ENCODE assay signal across 1 cellular context in the genomic region with DNA sequence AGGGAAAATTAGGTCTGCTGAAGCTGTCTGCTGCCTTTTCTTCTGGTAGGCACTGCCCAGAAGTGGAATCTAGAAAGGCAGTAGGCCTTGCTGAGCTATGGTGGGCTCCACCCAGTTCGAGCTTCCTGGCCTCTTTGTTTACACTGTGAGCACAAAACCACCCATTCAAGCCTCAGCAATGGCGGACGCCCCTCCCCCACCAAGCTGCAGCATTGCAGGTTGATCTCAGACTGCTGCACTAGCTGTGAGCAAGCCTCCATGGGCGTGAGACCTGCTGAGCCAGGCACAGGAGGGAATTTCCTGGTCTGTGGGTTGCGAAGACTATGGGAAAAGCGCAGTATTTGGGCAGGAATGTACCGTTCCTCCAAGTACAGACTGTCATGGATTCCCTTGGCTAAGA.
A peak's percentile ranks its signal among the peaks of the same experiment; 100 is the strongest.
TF ChIP-seq lines count a peak whose summit lies in the region.

No MANE protein-coding gene starts in this region.

TF ChIP-seq in HepG2, 621 proteins besides CTCF, POLR2A, EP300 and RAD21 (continued from another document and continues in another):
- TF ChIP-seq, protein P1, sequence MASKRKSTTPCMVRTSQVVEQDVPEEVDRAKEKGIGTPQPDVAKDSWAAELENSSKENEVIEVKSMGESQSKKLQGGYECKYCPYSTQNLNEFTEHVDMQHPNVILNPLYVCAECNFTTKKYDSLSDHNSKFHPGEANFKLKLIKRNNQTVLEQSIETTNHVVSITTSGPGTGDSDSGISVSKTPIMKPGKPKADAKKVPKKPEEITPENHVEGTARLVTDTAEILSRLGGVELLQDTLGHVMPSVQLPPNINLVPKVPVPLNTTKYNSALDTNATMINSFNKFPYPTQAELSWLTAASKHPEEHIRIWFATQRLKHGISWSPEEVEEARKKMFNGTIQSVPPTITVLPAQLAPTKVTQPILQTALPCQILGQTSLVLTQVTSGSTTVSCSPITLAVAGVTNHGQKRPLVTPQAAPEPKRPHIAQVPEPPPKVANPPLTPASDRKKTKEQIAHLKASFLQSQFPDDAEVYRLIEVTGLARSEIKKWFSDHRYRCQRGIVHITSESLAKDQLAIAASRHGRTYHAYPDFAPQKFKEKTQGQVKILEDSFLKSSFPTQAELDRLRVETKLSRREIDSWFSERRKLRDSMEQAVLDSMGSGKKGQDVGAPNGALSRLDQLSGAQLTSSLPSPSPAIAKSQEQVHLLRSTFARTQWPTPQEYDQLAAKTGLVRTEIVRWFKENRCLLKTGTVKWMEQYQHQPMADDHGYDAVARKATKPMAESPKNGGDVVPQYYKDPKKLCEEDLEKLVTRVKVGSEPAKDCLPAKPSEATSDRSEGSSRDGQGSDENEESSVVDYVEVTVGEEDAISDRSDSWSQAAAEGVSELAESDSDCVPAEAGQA (IDR thresholded peaks at IDR 0.05; ENCODE audit: low read depth), result peak; percentile 75
- TF ChIP-seq, protein P1 (CRISPR knock-in tag; IDR thresholded peaks at IDR 0.05; ENCODE audit: borderline replicate concordance), result no peak
- TF ChIP-seq ZNF264 (CRISPR knock-in tag; IDR thresholded peaks at IDR 0.05), result 0 out of 2 replicates have a peak, but pooled peaks have one; percentile 35
- TF ChIP-seq SOX5 (CRISPR knock-in tag; IDR thresholded peaks at IDR 0.05; ENCODE audit: borderline replicate concordance), result peak; percentile 52; the same call in 1 of the 2 replicates
- peak; percentile 37; the same call in 1 of the 2 replicates for TF ChIP-seq CBX5 (CRISPR knock-in tag; IDR thresholded peaks at IDR 0.05; ENCODE audit: borderline replicate concordance)
- TF ChIP-seq HOXA3 (CRISPR knock-in tag; IDR thresholded peaks at IDR 0.05), result peak; percentile 94
- no peak for TF ChIP-seq SOX6 (IDR thresholded peaks at IDR 0.05)
- peak; percentile 41; the same call in 1 of the 2 replicates for TF ChIP-seq SOX6 (CRISPR knock-in tag; IDR thresholded peaks at IDR 0.05)
- TF ChIP-seq DMAP1 (CRISPR knock-in tag; IDR thresholded peaks at IDR 0.05), result peak; percentile 41; the same call in 1 of the 2 replicates
- peak; percentile 92 for TF ChIP-seq YY1 (IDR thresholded peaks at IDR 0.05; ENCODE audit: insufficient read depth, insufficient replicate concordance, low read depth, low read length)
- no peak for TF ChIP-seq PRDM4 (CRISPR knock-in tag; IDR thresholded peaks at IDR 0.05; ENCODE audit: borderline replicate concordance)
- no peak for TF ChIP-seq ZNF225 (CRISPR knock-in tag; IDR thresholded peaks at IDR 0.05)
- TF ChIP-seq ZKSCAN1 (IDR thresholded peaks at IDR 0.05; ENCODE audit: low read length), result no peak
- peak; percentile 39; the same call in 1 of the 2 replicates for TF ChIP-seq MAX (IDR thresholded peaks at IDR 0.05)
- TF ChIP-seq, protein P2, sequence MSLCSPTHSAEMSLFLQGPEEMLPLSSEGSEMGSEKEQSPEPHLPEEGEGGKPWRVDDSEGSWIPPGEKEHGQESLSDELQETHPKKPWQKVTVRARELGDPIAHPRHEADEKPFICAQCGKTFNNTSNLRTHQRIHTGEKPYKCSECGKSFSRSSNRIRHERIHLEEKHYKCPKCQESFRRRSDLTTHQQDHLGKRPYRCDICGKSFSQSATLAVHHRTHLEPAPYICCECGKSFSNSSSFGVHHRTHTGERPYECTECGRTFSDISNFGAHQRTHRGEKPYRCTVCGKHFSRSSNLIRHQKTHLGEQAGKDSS (CRISPR knock-in tag; IDR thresholded peaks at IDR 0.05; ENCODE audit: borderline replicate concordance, low read depth), result peak; percentile 44; the same call in 1 of the 2 replicates
- TF ChIP-seq, protein P3, sequence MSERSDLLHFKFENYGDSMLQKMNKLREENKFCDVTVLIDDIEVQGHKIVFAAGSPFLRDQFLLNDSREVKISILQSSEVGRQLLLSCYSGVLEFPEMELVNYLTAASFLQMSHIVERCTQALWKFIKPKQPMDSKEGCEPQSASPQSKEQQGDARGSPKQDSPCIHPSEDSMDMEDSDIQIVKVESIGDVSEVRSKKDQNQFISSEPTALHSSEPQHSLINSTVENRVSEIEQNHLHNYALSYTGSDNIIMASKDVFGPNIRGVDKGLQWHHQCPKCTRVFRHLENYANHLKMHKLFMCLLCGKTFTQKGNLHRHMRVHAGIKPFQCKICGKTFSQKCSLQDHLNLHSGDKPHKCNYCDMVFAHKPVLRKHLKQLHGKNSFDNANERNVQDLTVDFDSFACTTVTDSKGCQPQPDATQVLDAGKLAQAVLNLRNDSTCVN (CRISPR knock-in tag; IDR thresholded peaks at IDR 0.05; ENCODE audit: borderline replicate concordance), result peak; percentile 82
- TF ChIP-seq ZNF12 (CRISPR knock-in tag; IDR thresholded peaks at IDR 0.05), result peak; percentile 77; the same call in 1 of the 2 replicates
- peak; percentile 91; the same call in 1 of the 2 replicates for TF ChIP-seq ZBTB4 (CRISPR knock-in tag; IDR thresholded peaks at IDR 0.05; ENCODE audit: borderline replicate concordance)
- TF ChIP-seq TP53 (CRISPR knock-in tag; conservative IDR thresholded peaks at IDR 0.05), result 0 out of 2 replicates have a peak, but pooled peaks have one; percentile 43
- TF ChIP-seq HDAC2 (CRISPR knock-in tag; IDR thresholded peaks at IDR 0.05), result peak; percentile 74
- no peak for TF ChIP-seq ZFYVE20 (CRISPR knock-in tag; IDR thresholded peaks at IDR 0.05; ENCODE audit: borderline replicate concordance, low read depth)
- no peak for TF ChIP-seq SIN3B (IDR thresholded peaks at IDR 0.05; ENCODE audit: low read length)
- peak; percentile 44; the same call in 1 of the 2 replicates for TF ChIP-seq HDAC1 (CRISPR knock-in tag; IDR thresholded peaks at IDR 0.05)
- TF ChIP-seq NRL (CRISPR knock-in tag; IDR thresholded peaks at IDR 0.05; ENCODE audit: borderline replicate concordance), result 0 out of 2 replicates have a peak, but pooled peaks have one; percentile 42
- peak; percentile 83 for TF ChIP-seq TARDBP (CRISPR knock-in tag; IDR thresholded peaks at IDR 0.05)
- no peak for TF ChIP-seq YEATS4 (CRISPR knock-in tag; IDR thresholded peaks at IDR 0.05; ENCODE audit: borderline replicate concordance)
- 0 out of 2 replicates have a peak, but pooled peaks have one; percentile 47 for TF ChIP-seq KDM3A (CRISPR knock-in tag; IDR thresholded peaks at IDR 0.05; ENCODE audit: low read depth)
- peak; percentile 73 for TF ChIP-seq KAT8 (CRISPR knock-in tag; IDR thresholded peaks at IDR 0.05)
- TF ChIP-seq ZNF414 (CRISPR knock-in tag; IDR thresholded peaks at IDR 0.05), result no peak
- peak; percentile 48; the same call in 1 of the 2 replicates for TF ChIP-seq MIER2 (CRISPR knock-in tag; IDR thresholded peaks at IDR 0.05)
- TF ChIP-seq PATZ1 (CRISPR knock-in tag; IDR thresholded peaks at IDR 0.05), result peak; percentile 28; the same call in 1 of the 2 replicates
- TF ChIP-seq, protein P4, sequence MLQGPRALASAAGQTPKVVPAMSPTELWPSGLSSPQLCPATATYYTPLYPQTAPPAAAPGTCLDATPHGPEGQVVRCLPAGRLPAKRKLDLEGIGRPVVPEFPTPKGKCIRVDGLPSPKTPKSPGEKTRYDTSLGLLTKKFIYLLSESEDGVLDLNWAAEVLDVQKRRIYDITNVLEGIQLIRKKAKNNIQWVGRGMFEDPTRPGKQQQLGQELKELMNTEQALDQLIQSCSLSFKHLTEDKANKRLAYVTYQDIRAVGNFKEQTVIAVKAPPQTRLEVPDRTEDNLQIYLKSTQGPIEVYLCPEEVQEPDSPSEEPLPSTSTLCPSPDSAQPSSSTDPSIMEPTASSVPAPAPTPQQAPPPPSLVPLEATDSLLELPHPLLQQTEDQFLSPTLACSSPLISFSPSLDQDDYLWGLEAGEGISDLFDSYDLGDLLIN (CRISPR knock-in tag; IDR thresholded peaks at IDR 0.05; ENCODE audit: borderline replicate concordance), result no peak
- peak; percentile 66 for TF ChIP-seq TEAD3 (CRISPR knock-in tag; optimal IDR thresholded peaks at IDR 0.05; ENCODE audit: borderline replicate concordance)
- peak; percentile 76 for TF ChIP-seq GATAD2A (CRISPR knock-in tag; IDR thresholded peaks at IDR 0.05)
- TF ChIP-seq, protein P5, sequence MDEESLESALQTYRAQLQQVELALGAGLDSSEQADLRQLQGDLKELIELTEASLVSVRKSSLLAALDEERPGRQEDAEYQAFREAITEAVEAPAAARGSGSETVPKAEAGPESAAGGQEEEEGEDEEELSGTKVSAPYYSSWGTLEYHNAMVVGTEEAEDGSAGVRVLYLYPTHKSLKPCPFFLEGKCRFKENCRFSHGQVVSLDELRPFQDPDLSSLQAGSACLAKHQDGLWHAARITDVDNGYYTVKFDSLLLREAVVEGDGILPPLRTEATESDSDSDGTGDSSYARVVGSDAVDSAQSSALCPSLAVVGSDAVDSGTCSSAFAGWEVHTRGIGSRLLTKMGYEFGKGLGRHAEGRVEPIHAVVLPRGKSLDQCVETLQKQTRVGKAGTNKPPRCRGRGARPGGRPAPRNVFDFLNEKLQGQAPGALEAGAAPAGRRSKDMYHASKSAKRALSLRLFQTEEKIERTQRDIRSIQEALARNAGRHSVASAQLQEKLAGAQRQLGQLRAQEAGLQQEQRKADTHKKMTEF (CRISPR knock-in tag; IDR thresholded peaks at IDR 0.05), result peak; percentile 64; the same call in 1 of the 2 replicates
